ENCODE assay signal across 9 cellular contexts in genomic region chr1:76075877-76076276, GRCh38. TPM values are rescaled to one million over a fixed set of nuclear protein-coding genes. Genes with fewer than 3 reads are reported as not detected.
DNase-seq lines count a peak whose midpoint lies in the region; ATAC-seq and TF ChIP-seq lines count a peak whose summit lies in the region.
"Had no signal": no experiment of that assay in that cellular context is flagged by ENCODE, and none has a peak within 500 bp of the region (broad histone marks: within the 10 kb centered on the region; RNA-seq: fewer than 3 reads in every experiment).

No MANE protein-coding gene starts in this region.

- H3K4me1 ChIP-seq in duodenal mucosa (ENCODE audit: control insufficient read depth in 1 of 2, insufficient read depth in 2 of 2, low read length in 2 of 2), result peaks cover 0 to 17% of the 10 kb centered on the region in 2 donors

- peak overlapping the region; percentile 11 for H3K27ac ChIP-seq in duodenal mucosa (ENCODE audit: low read depth, low read length)
- H3K27ac ChIP-seq: KMS-11 had no signal

- no peak overlapping the region for H3K9ac ChIP-seq in duodenal mucosa (ENCODE audit: low read depth in 1 of 2, low read length in 2 of 2)
- H3K9ac ChIP-seq: KMS-11 had no signal

- ATAC-seq in GM19463 (IDR thresholded peaks at IDR 0.05; ENCODE audit: unreplicated experiment) (peak; percentile 26), sciatic nerve (peak; percentile 46), GM19455 (IDR thresholded peaks at IDR 0.05; ENCODE audit: unreplicated experiment) (no peak), HG02571 (IDR thresholded peaks at IDR 0.05; ENCODE audit: unreplicated experiment) (no peak)

- no peak overlapping the region for H3K4me3 ChIP-seq in duodenal mucosa (ENCODE audit: low read depth in 1 of 2, low read length in 2 of 2)

- no peaks in the 10 kb centered on the region for H3K9me3 ChIP-seq in duodenal mucosa (ENCODE audit: control insufficient read depth in 1 of 2, low read length in 2 of 2)

- DNase-seq in KBM-7 (peak; percentile 67), sciatic nerve (ENCODE audit: low spot score) (no peak), occipital lobe (lab: John Stamatoyannopoulos, UW) (no peak), GM10266 (ENCODE audit: extremely low spot score) (no peak)

- intact Hi-C loops in sciatic nerve (cut with DNase I), result no loop called here

- in situ Hi-C loops in KBM-7 (cut with MboI; ENCODE audit: low pct_unique_long_range_greater_than_20kb, low sequenced_read_pairs), result no loop called here

- H3K36me3 ChIP-seq in duodenal mucosa (ENCODE audit: control insufficient read depth in 1 of 2, insufficient read depth in 2 of 2, low read length in 2 of 2), result no peaks in the 10 kb centered on the region

- no peaks in the 10 kb centered on the region for H3K27me3 ChIP-seq in duodenal mucosa (ENCODE audit: control insufficient read depth in 1 of 2, insufficient read depth in 2 of 2, low read length in 2 of 2)

- TF ChIP-seq CTCF in GM10266 (IDR thresholded peaks at IDR 0.05; ENCODE audit: control insufficient read depth, insufficient read depth, low read depth, missing control alignments), result no peak

RNA-seq across cellular contexts. Expression of gene ST6GALNAC3, which starts 1.3 kb away (rescaled TPM):
- total RNA-seq in sciatic nerve, result 12.3 TPM
- 16.5 TPM for total RNA-seq in occipital lobe

Comparison
In these comparisons a context has a peak if more than half of its experiments do, and no peak if none do; other contexts are left out.
1. ATAC-seq: peak in GM19463 (single experiment) and sciatic nerve (single experiment); none in GM19455 (single experiment) and HG02571 (single experiment).